Comparison of ENCODE assay signal across 20 cellular contexts in the genomic region with DNA sequence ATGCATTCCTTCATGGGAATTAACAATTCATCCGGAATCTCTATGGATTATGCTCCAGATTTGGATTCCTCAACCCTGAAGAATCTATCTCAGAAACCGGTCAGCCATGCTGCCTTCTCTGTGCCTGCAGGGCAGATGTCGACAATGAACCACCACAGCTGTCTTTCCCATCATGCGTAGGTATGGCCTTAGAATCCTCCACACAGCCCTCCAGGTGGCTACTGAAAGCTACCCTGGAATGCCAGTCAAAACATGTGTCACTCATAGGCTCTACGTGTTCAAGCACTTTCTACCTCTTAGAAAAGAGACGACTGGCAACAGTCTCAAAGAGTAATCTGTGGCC. TPM values are rescaled to one million over a fixed set of nuclear protein-coding genes. Genes with fewer than 3 reads are reported as not detected.
A peak's percentile ranks its signal among the peaks of the same experiment; 100 is the strongest.
DNase-seq lines count a peak whose midpoint lies in the region; ATAC-seq and TF ChIP-seq lines count a peak whose summit lies in the region.
"Had no signal": no experiment of that assay in that cellular context is flagged by ENCODE, and none has a peak within 500 bp of the region (broad histone marks: within the 10 kb centered on the region; RNA-seq: fewer than 3 reads in every experiment).

No MANE protein-coding gene starts in this region.

- 93% methylated on average over 5 of the region's 6 CpGs; no CpG with 5 or more reads in 1 of the 2 experiments for WGBS in IMR-90 (ENCODE audit: extremely low coverage in 2 of 2, insufficient read length in 1 of 2), 2 experiments
- 95 to 97% methylated on average over 6 of the region's 6 CpGs for WGBS in sigmoid colon, 2 donors

- peak overlapping the region; percentile 97 for H4K91ac ChIP-seq in IMR-90 (ENCODE audit: insufficient read depth, low read depth, low read length)

- H3K4me3 ChIP-seq in ACC112 (ENCODE audit: low read depth, low read length) = no peak overlapping the region
- no peak overlapping the region for H3K4me3 ChIP-seq in IMR-90 (ENCODE audit: insufficient read depth, low read depth, low read length)
- H3K4me3 ChIP-seq in osteoblast (ENCODE audit: insufficient read depth, low read length) = no peak overlapping the region
- H3K4me3 ChIP-seq in sigmoid colon = no peak overlapping the region
- H3K4me3 ChIP-seq: BLaER1, GM12878, GM23338 had no signal

- H2BK120ac ChIP-seq in IMR-90 (ENCODE audit: low read depth, low read length) = peak overlapping the region; percentile 97

- H3K9me3 ChIP-seq in IMR-90 (ENCODE audit: control insufficient read depth, insufficient read depth, low read length) (no peaks in the 10 kb centered on the region), osteoblast (ENCODE audit: low read depth, low read length) (no peaks in the 10 kb centered on the region), sigmoid colon (no peaks in the 10 kb centered on the region)
- H3K9me3 ChIP-seq: BLaER1 had no signal

- peak overlapping the region; percentile 95 for H3K23ac ChIP-seq in IMR-90 (ENCODE audit: low read depth, low read length)

- CTCF ChIA-PET in IMR-90 (lab: Yijun Ruan, JAX) = no interaction called here

- peaks cover 68% of the 10 kb centered on the region for H3K4me1 ChIP-seq in ACC112 (ENCODE audit: control insufficient read depth, insufficient read depth, low read length, unreplicated experiment)
- H3K4me1 ChIP-seq in IMR-90 (ENCODE audit: control insufficient read depth, insufficient read depth, low read length) = peaks cover 21% of the 10 kb centered on the region
- H3K4me1 ChIP-seq in osteoblast (ENCODE audit: insufficient read depth, low read length) = peaks cover 52% of the 10 kb centered on the region
- H3K4me1 ChIP-seq in sigmoid colon = peaks cover 0 to 48% (median 16%) of the 10 kb centered on the region in 4 donors
- H3K4me1 ChIP-seq: BLaER1 had no signal

- peak overlapping the region; percentile 64; the same call in 2 of the 3 replicates for H2BK15ac ChIP-seq in IMR-90 (ENCODE audit: low read depth, low read length)

- H3K9me3 Mint-ChIP-seq in chondrocyte (ENCODE audit: low read depth) = no peaks in the 10 kb centered on the region
- H3K9me3 Mint-ChIP-seq: GM23338 had no signal

- no peaks in the 10 kb centered on the region for H3K27me3 Mint-ChIP-seq in chondrocyte (ENCODE audit: low read depth)

- H3K79me1 ChIP-seq in IMR-90 (ENCODE audit: low read depth in 1 of 2, low read length in 2 of 2) = peaks cover 36 to 78% of the 10 kb centered on the region in 2 experiments

- in situ Hi-C loops in IMR-90 (cut with MboI; ENCODE audit: low sequenced_read_pairs) = no loop called here

- ATAC-seq in IMR-90 (ENCODE audit: low read depth) (no peak), GM18505 (IDR thresholded peaks at IDR 0.05; ENCODE audit: unreplicated experiment) (no peak)
- ATAC-seq: GM12878, GM23338, HCT116, Panc1 had no signal

- peaks cover 93% of the 10 kb centered on the region for H3K4me1 Mint-ChIP-seq in chondrocyte (ENCODE audit: low read depth)

- no peaks in the 10 kb centered on the region for H4K20me1 ChIP-seq in IMR-90 (ENCODE audit: insufficient read depth, low read length)
- H4K20me1 ChIP-seq in osteoblast (ENCODE audit: insufficient read depth, low read length) = no peaks in the 10 kb centered on the region
- H4K20me1 ChIP-seq: BLaER1 had no signal

- H3K9me1 ChIP-seq in IMR-90 (ENCODE audit: insufficient read depth, low read length) = peaks cover 13% of the 10 kb centered on the region

- TF ChIP-seq POLR2A in IMR-90 (IDR thresholded peaks at IDR 0.05; ENCODE audit: low read depth, low read length) = no peak
- TF ChIP-seq POLR2A in sigmoid colon (IDR thresholded peaks at IDR 0.05) = no peak
- no peak for TF ChIP-seq POLR2A in GM18505 (IDR thresholded peaks at IDR 0.05; ENCODE audit: borderline replicate concordance, extremely low read depth, insufficient read depth, insufficient read length)

- no peaks in the 10 kb centered on the region for H3K27me3 ChIP-seq in ACC112 (ENCODE audit: insufficient read depth, low read length)
- no peaks in the 10 kb centered on the region for H3K27me3 ChIP-seq in IMR-90 (ENCODE audit: control insufficient read depth, insufficient read depth, low read length)
- H3K27me3 ChIP-seq in osteoblast (ENCODE audit: insufficient read depth, low read length) = no peaks in the 10 kb centered on the region
- no peaks in the 10 kb centered on the region for H3K27me3 ChIP-seq in sigmoid colon
- H3K27me3 ChIP-seq: BLaER1 had no signal

- peak overlapping the region; percentile 92 for H3K14ac ChIP-seq in IMR-90 (replicated peaks; ENCODE audit: low read depth, low read length)

- H4K8ac ChIP-seq in IMR-90 (ENCODE audit: low read depth in 2 of 2, low read length in 2 of 2) = peak overlapping the region; percentile 53 to 64; a peak in 3 of 4 replicates

- H3K4me2 ChIP-seq in IMR-90 (ENCODE audit: low read depth, low read length) = no peak overlapping the region
- no peak overlapping the region for H3K4me2 ChIP-seq in osteoblast (ENCODE audit: insufficient read depth, low read length)
- H3K4me2 ChIP-seq: BLaER1, KMS-11 had no signal

- no TSS peak for BruUV-seq in IMR-90 (replicated peaks; lab: Mats Ljungman, UMichigan)

- H3K36me3 ChIP-seq in ACC112 (ENCODE audit: insufficient read depth, low read length) = peaks cover 31% of the 10 kb centered on the region
- peaks cover 2% of the 10 kb centered on the region for H3K36me3 ChIP-seq in IMR-90 (ENCODE audit: control insufficient read depth, insufficient read depth, low read length)
- H3K36me3 ChIP-seq in osteoblast (ENCODE audit: insufficient read depth, low read length) = peaks cover 6% of the 10 kb centered on the region
- no peaks in the 10 kb centered on the region for H3K36me3 ChIP-seq in sigmoid colon
- H3K36me3 ChIP-seq: BLaER1 had no signal

- POLR2A ChIA-PET in IMR-90 (lab: Charles Lee; ENCODE audit: unreplicated experiment) = interaction anchor here (0.5 kb wide), 1 partner anchor 212 kb away, joined by 3 read pairs; no protein-coding TSS in a partner anchor

- intact Hi-C loops in IMR-90 (cut with micrococcal nuclease) (no loop called here), sigmoid colon (cut with DNase I) (no loop called here)

- dilution Hi-C loops in IMR-90 (cut with HindIII; ENCODE audit: low sequenced_read_pairs, unreplicated experiment) = no loop called here

- DNase-seq in IMR-90 = no peak
- no peak for DNase-seq in chondrocyte (ENCODE audit: low spot score)
- no peak for DNase-seq in osteoblast (ENCODE audit: insufficient read length, low spot score, missing footprints)
- no peak for DNase-seq in hypothalamus (lab: John Stamatoyannopoulos, UW)
- DNase-seq in activated CD4-positive, CD25-positive, alpha-beta regulatory T cell (lab: John Stamatoyannopoulos, UW) = no peak
- DNase-seq in sigmoid colon = no peak
- DNase-seq: DMS 273 treated with DMSO at 0.1 percent for 48 hours, GDM1, NCI-H1048, NCI-H2081 treated with DMSO at 0.1 percent for 48 hours, NCI-H510A treated with DMSO at 0.1 percent for 48 hours, Right ventricle myocardium superior had no signal

- H3K36me3 Mint-ChIP-seq in chondrocyte (ENCODE audit: low read depth) = peaks cover 1% of the 10 kb centered on the region

- H3K27ac ChIP-seq in ACC112 (ENCODE audit: low read depth, low read length) (peak overlapping the region; percentile 80; the same call in 1 of the 2 replicates), IMR-90 (ENCODE audit: insufficient read depth, low read length) (peak overlapping the region; percentile 71; the same call in 1 of the 2 replicates), osteoblast (ENCODE audit: low read depth, low read length) (peak overlapping the region; percentile 73), sigmoid colon (no peak overlapping the region)
- H3K27ac ChIP-seq: BLaER1, KMS-11 had no signal

- no peak overlapping the region for H3K9ac ChIP-seq in IMR-90 (ENCODE audit: low read depth, low read length)
- H3K9ac ChIP-seq: BLaER1, KMS-11 had no signal

- H3K18ac ChIP-seq in IMR-90 (ENCODE audit: low read depth, low read length) = peak overlapping the region; percentile 55; the same call in 1 of the 2 replicates

- TF ChIP-seq CTCF in IMR-90 (conservative IDR thresholded peaks at IDR 0.05; ENCODE audit: low read depth, low read length) (no peak), chondrocyte (IDR thresholded peaks at IDR 0.05) (no peak), osteoblast (IDR thresholded peaks at IDR 0.05; ENCODE audit: extremely low read depth, low read depth, low read length) (no peak), sigmoid colon (IDR thresholded peaks at IDR 0.05) (no peak)

- no peak for TF ChIP-seq RAD21 in IMR-90 (IDR thresholded peaks at IDR 0.05; ENCODE audit: low read length)

- peak overlapping the region; percentile 5 for H2AK9ac ChIP-seq in IMR-90 (replicated peaks; ENCODE audit: low read depth, low read length, poor library complexity)

- peak overlapping the region; percentile 96 for H2AK5ac ChIP-seq in IMR-90 (ENCODE audit: low read depth, low read length)

- peak overlapping the region; percentile 96 for H3K4ac ChIP-seq in IMR-90 (ENCODE audit: low read depth, low read length)

- TF ChIP-seq EP300 in sigmoid colon (IDR thresholded peaks at IDR 0.05) = no peak

- H2AFZ ChIP-seq in ACC112 (ENCODE audit: low read length, unreplicated experiment) = no peak overlapping the region
- H2AFZ ChIP-seq in IMR-90 (replicated peaks; ENCODE audit: low read length, poor library complexity) = no peak overlapping the region
- H2AFZ ChIP-seq in osteoblast (ENCODE audit: low read length) = no peak overlapping the region
- H2AFZ ChIP-seq: GM23338 had no signal

- peak overlapping the region; percentile 95 for H2BK20ac ChIP-seq in IMR-90 (ENCODE audit: low read depth, low read length)

- H4K5ac ChIP-seq in IMR-90 (ENCODE audit: low read depth, low read length) = peak overlapping the region; percentile 38; the same call in 1 of the 2 replicates

- peak overlapping the region; percentile 56; the same call in 1 of the 2 replicates for H3K56ac ChIP-seq in IMR-90 (ENCODE audit: extremely low read depth, insufficient read depth, low read length)

- H3K4me3 Mint-ChIP-seq in chondrocyte (ENCODE audit: unreplicated experiment) = no peak overlapping the region
- H3K4me3 Mint-ChIP-seq: GM23338 had no signal

- H3K79me2 ChIP-seq in ACC112 (ENCODE audit: control insufficient read depth, insufficient read depth, low read length, unreplicated experiment) = peaks cover 97% of the 10 kb centered on the region
- H3K79me2 ChIP-seq in osteoblast (ENCODE audit: insufficient read depth, low read length) = peaks cover 93% of the 10 kb centered on the region

- peak overlapping the region; percentile 94 for H2BK5ac ChIP-seq in IMR-90 (ENCODE audit: low read depth, low read length, poor library complexity, severe bottlenecking)

- peak overlapping the region; percentile 94 for H3K27ac Mint-ChIP-seq in chondrocyte (ENCODE audit: unreplicated experiment)
- H3K27ac Mint-ChIP-seq: GM23338 had no signal

TF ChIP-seq in IMR-90, 13 proteins besides CTCF, POLR2A, EP300 and RAD21 (continues in another document):
- TF ChIP-seq RCOR1 (IDR thresholded peaks at IDR 0.05; ENCODE audit: insufficient replicate concordance, low read length) = no peak
- no peak for TF ChIP-seq MAFK (IDR thresholded peaks at IDR 0.05; ENCODE audit: low read depth, low read length)

RNA-seq across cellular contexts. Expression of gene MAML2, which starts 19.4 kb away (rescaled TPM):
- total RNA-seq in IMR-90 (2012; rRNA removed) = 18.1 and 19.5 TPM in 2 replicates
- 15.0 and 18.6 TPM in 2 replicates for polyA plus RNA-seq in IMR-90 (2012; rRNA removed)
- 3.8 and 11.0 TPM in 2 replicates for polyA plus RNA-seq in IMR-90 (2012; cell fraction: cytosol; rRNA removed)
- polyA plus RNA-seq in IMR-90 (2012; cell fraction: nucleus; rRNA removed; ENCODE audit: low replicate concordance) = 9.7 and 20.0 TPM in 2 replicates
- total RNA-seq in chondrocyte = 19.0 to 25.2 TPM (median 19.1 TPM) in 3 replicates
- 17.4 and 19.2 TPM in 2 replicates for total RNA-seq in osteoblast
- 10 to 100 TPM; 11.8 to 20.7 (median 17.9) TPM for total RNA-seq in sigmoid colon
- 1 to 10 TPM; 2.8 to 7.1 (median 4.2) TPM for polyA plus RNA-seq in sigmoid colon

Comparison
In these comparisons a context has a peak if more than half of its experiments do, and no peak if none do; other contexts are left out.
1. H3K27ac ChIP-seq: peak in ACC112 (single experiment), IMR-90 (single experiment) and osteoblast (single experiment); none in sigmoid colon (0 of 4).